33 cellular contexts compared by ENCODE assay signal in the genomic region with DNA sequence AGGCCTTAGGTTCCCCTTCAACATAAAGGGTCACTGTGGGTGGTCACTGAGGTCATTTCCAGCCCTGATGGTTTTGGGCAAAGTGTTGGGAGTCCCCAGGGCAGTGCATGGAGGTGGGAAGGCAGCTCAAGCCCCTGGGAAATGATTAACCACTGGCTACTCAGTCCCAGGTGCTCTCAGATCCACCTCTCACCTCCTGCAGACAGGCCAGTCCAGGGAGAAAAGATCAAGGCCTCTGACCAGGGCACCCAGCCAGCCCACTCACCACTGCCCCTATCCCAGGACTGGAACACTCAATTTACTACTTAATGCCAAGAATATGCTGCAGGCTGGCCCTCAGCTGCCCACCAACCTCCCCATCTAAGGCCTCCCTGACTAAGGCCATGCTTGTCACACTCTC.
"Had no signal": no experiment of that assay in that cellular context is flagged by ENCODE, and none has a peak within 500 bp of the region (broad histone marks: within the 10 kb centered on the region; RNA-seq: fewer than 3 reads in every experiment).

No MANE protein-coding gene starts in this region.

- H3K4me3 Mint-ChIP-seq: activated B cell treated with CpG ODN at 0.5 μM for 24 hours; activated CD4-positive, alpha-beta memory T cell treated with anti-CD3 and anti-CD28 coated beads for 36 hours; activated CD4-positive, alpha-beta T cell treated with anti-CD3 and anti-CD28 coated beads, Interleukin-2, amount 10 ng/mL, durations not matched to agents 24 days and 14 days; activated CD8-positive, alpha-beta memory T cell treated with anti-CD3 and anti-CD28 coated beads, Interleukin-2, amount 10 ng/mL, durations not matched to agents 7 days and 5 days; activated CD8-positive, alpha-beta T cell treated with anti-CD3 and anti-CD28 coated beads, Interleukin-2, amount 10 ng/mL, durations not matched to agents 7 days and 5 days; activated naive CD4-positive, alpha-beta T cell treated with anti-CD3 and anti-CD28 coated beads, Interleukin-2, amount 10 ng/mL, durations not matched to agents 7 days and 5 days; activated naive CD8-positive, alpha-beta T cell treated with anti-CD3 and anti-CD28 coated beads, Interleukin-2, amount 10 ng/mL, durations not matched to agents 7 days and 5 days; activated T-helper 1 cell treated with anti-CD3 and anti-CD28 coated beads, Interleukin-12 subunit alpha, Interleukin-12 subunit beta, Interleukin-2, Interleukin-4 antibody, amounts not matched to agents 30 ng/mL and 10 ng/mL and 1 ng/mL, durations not matched to agents 14 hours and 24 hours and 36 hours; effector memory CD8-positive, alpha-beta T cell; T-helper 17 cell; T-helper 2 cell treated with Interferon-gamma antibody and Interleukin-4, amounts not matched to agents 5 μg/mL and 100 μg/mL, for 36 hours had no signal

- H3K9me3 ChIP-seq: ascending aorta, esophagus muscularis mucosa, gastrocnemius medialis had no signal

- H3K36me3 Mint-ChIP-seq: activated CD4-positive, alpha-beta memory T cell treated with anti-CD3 and anti-CD28 coated beads for 36 hours; activated CD8-positive, alpha-beta memory T cell treated with anti-CD3 and anti-CD28 coated beads, Interleukin-2, amount 10 ng/mL, durations not matched to agents 7 days and 5 days; activated naive CD4-positive, alpha-beta T cell treated with anti-CD3 and anti-CD28 coated beads, Interleukin-2, amount 10 ng/mL, durations not matched to agents 7 days and 5 days; activated naive CD4-positive, alpha-beta T cell treated with anti-CD3 and anti-CD28 coated beads, Interleukin-2, amount 50 U/mL, for 72 hours; activated naive CD8-positive, alpha-beta T cell treated with anti-CD3 and anti-CD28 coated beads, Interleukin-2, amount 10 ng/mL, durations not matched to agents 7 days and 5 days had no signal

- H3K27ac ChIP-seq: ascending aorta, brain microvascular endothelial cell, esophagus muscularis mucosa, foreskin keratinocyte, gastrocnemius medialis, WERI-Rb-1 had no signal

- FAIRE-seq: bronchial epithelial cell, colon had no signal

- H3K4me1 Mint-ChIP-seq: activated B cell treated with CpG ODN at 0.5 μM for 24 hours; activated CD4-positive, alpha-beta T cell treated with anti-CD3 and anti-CD28 coated beads, Interleukin-2, amount 10 ng/mL, durations not matched to agents 24 days and 14 days; activated CD8-positive, alpha-beta memory T cell treated with anti-CD3 and anti-CD28 coated beads, Interleukin-2, amount 10 ng/mL, durations not matched to agents 7 days and 5 days; activated naive CD4-positive, alpha-beta T cell treated with anti-CD3 and anti-CD28 coated beads, Interleukin-2, amount 10 ng/mL, durations not matched to agents 7 days and 5 days; activated naive CD8-positive, alpha-beta T cell treated with anti-CD3 and anti-CD28 coated beads, Interleukin-2, amount 10 ng/mL, durations not matched to agents 7 days and 5 days; T-helper 17 cell had no signal

- DNase-seq: activated B cell treated with CpG ODN at 0.5 μM for 24 hours; activated CD4-positive, alpha-beta memory T cell treated with anti-CD3 and anti-CD28 coated beads for 36 hours; activated CD4-positive, alpha-beta T cell treated with anti-CD3 and anti-CD28 coated beads, Interleukin-2, amount 10 ng/mL, durations not matched to agents 24 days and 14 days; activated CD8-positive, alpha-beta memory T cell treated with anti-CD3 and anti-CD28 coated beads, Interleukin-2, amount 10 ng/mL, durations not matched to agents 7 days and 5 days; activated CD8-positive, alpha-beta memory T cell treated with anti-CD3 and anti-CD28 coated beads, Interleukin-2, amount 50 U/mL, for 4 hours; activated CD8-positive, alpha-beta T cell treated with anti-CD3 and anti-CD28 coated beads, Interleukin-2, amount 10 ng/mL, durations not matched to agents 7 days and 5 days; activated effector memory CD4-positive, alpha-beta T cell treated with anti-CD3 and anti-CD28 coated beads, Interleukin-2, amount 50 U/mL, for 16 hours; activated naive CD4-positive, alpha-beta T cell; activated naive CD4-positive, alpha-beta T cell treated with anti-CD3 and anti-CD28 coated beads, Interleukin-2, amount 10 ng/mL, durations not matched to agents 7 days and 5 days; activated naive CD8-positive, alpha-beta T cell treated with anti-CD3 and anti-CD28 coated beads, Interleukin-2, amount 10 ng/mL, durations not matched to agents 7 days and 5 days; activated T-cell treated with anti-CD3 and anti-CD28 coated beads, Interleukin-2, amount 50 U/mL, for 1 hour; activated T-cell treated with anti-CD3 and anti-CD28 coated beads, Interleukin-2, amount 50 U/mL, for 48 hours; brain microvascular endothelial cell; cortex of kidney; dermis blood vessel endothelial cell; effector CD4-positive, alpha-beta T cell; effector memory CD8-positive, alpha-beta T cell; erythroblast; foreskin keratinocyte; gastrocnemius medialis; T-helper 1 cell; T-helper 17 cell; T1000; WERI-Rb-1 had no signal

- H3K27me3 ChIP-seq: ascending aorta, brain microvascular endothelial cell, esophagus muscularis mucosa, foreskin keratinocyte, gastrocnemius medialis had no signal

- H3K4me1 ChIP-seq: ascending aorta, esophagus muscularis mucosa, foreskin keratinocyte, gastrocnemius medialis had no signal

- H3K4me3 ChIP-seq: ascending aorta, esophagus muscularis mucosa, gastrocnemius medialis had no signal

- H3K36me3 ChIP-seq: ascending aorta, brain microvascular endothelial cell, esophagus muscularis mucosa, gastrocnemius medialis, WERI-Rb-1 had no signal

- H3K27ac Mint-ChIP-seq: activated B cell treated with CpG ODN at 0.5 μM for 24 hours; activated CD4-positive, alpha-beta memory T cell treated with anti-CD3 and anti-CD28 coated beads for 36 hours; activated CD4-positive, alpha-beta T cell treated with anti-CD3 and anti-CD28 coated beads, Interleukin-2, amount 10 ng/mL, durations not matched to agents 24 days and 14 days; activated CD8-positive, alpha-beta memory T cell treated with anti-CD3 and anti-CD28 coated beads, Interleukin-2, amount 10 ng/mL, durations not matched to agents 7 days and 5 days; activated CD8-positive, alpha-beta T cell treated with anti-CD3 and anti-CD28 coated beads, Interleukin-2, amount 10 ng/mL, durations not matched to agents 7 days and 5 days; activated naive CD4-positive, alpha-beta T cell treated with anti-CD3 and anti-CD28 coated beads, Interleukin-2, amount 10 ng/mL, durations not matched to agents 7 days and 5 days; activated naive CD4-positive, alpha-beta T cell treated with anti-CD3 and anti-CD28 coated beads, Interleukin-2, amount 50 U/mL, for 72 hours; activated naive CD8-positive, alpha-beta T cell treated with anti-CD3 and anti-CD28 coated beads, Interleukin-2, amount 10 ng/mL, durations not matched to agents 7 days and 5 days; activated T-helper 1 cell treated with anti-CD3 and anti-CD28 coated beads, Interleukin-12 subunit alpha, Interleukin-12 subunit beta, Interleukin-2, Interleukin-4 antibody, amounts not matched to agents 30 ng/mL and 10 ng/mL and 1 ng/mL, durations not matched to agents 14 hours and 24 hours and 36 hours; activated T-helper 2 cell treated with anti-CD3 and anti-CD28 coated beads, Interferon-gamma antibody, Interleukin-2, Interleukin-4, amounts not matched to agents 10 μg/mL and 5 μg/mL and 100 μg/mL, durations not matched to agents 14 hours and 24 hours and 36 hours; effector memory CD8-positive, alpha-beta T cell; T-helper 17 cell; T-helper 2 cell treated with Interferon-gamma antibody and Interleukin-4, amounts not matched to agents 5 μg/mL and 100 μg/mL, for 36 hours had no signal

- ATAC-seq: activated CD4-positive, CD25-positive, alpha-beta regulatory T cell treated with anti-CD3 and anti-CD28 coated beads, Interleukin-2, amount 50 U/mL, for 24 hours; activated CD8-positive, alpha-beta memory T cell treated with anti-CD3 and anti-CD28 coated beads, Interleukin-2, amount 10 ng/mL, durations not matched to agents 7 days and 5 days; activated CD8-positive, alpha-beta T cell treated with anti-CD3 and anti-CD28 coated beads, Interleukin-2, amount 10 ng/mL, durations not matched to agents 7 days and 5 days; activated naive CD4-positive, alpha-beta T cell treated with anti-CD3 and anti-CD28 coated beads, Interleukin-2, amount 50 U/mL, for 72 hours; effector memory CD8-positive, alpha-beta T cell; foreskin keratinocyte; gastrocnemius medialis; T-helper 17 cell had no signal

- H3K9me3 Mint-ChIP-seq: activated B cell treated with CpG ODN at 0.5 μM for 24 hours; activated CD4-positive, alpha-beta memory T cell treated with anti-CD3 and anti-CD28 coated beads for 36 hours; activated CD4-positive, alpha-beta T cell treated with anti-CD3 and anti-CD28 coated beads, Interleukin-2, amount 10 ng/mL, durations not matched to agents 24 days and 14 days; activated naive CD4-positive, alpha-beta T cell treated with anti-CD3 and anti-CD28 coated beads, Interleukin-2, amount 50 U/mL, for 72 hours; activated T-helper 1 cell treated with anti-CD3 and anti-CD28 coated beads, Interleukin-12 subunit alpha, Interleukin-12 subunit beta, Interleukin-2, Interleukin-4 antibody, amounts not matched to agents 30 ng/mL and 10 ng/mL and 1 ng/mL, durations not matched to agents 14 hours and 24 hours and 36 hours; effector memory CD8-positive, alpha-beta T cell had no signal

- H3K27me3 Mint-ChIP-seq: activated B cell treated with CpG ODN at 0.5 μM for 24 hours; activated CD4-positive, alpha-beta memory T cell treated with anti-CD3 and anti-CD28 coated beads for 36 hours; activated CD4-positive, alpha-beta T cell treated with anti-CD3 and anti-CD28 coated beads, Interleukin-2, amount 10 ng/mL, durations not matched to agents 24 days and 14 days; activated CD8-positive, alpha-beta memory T cell treated with anti-CD3 and anti-CD28 coated beads, Interleukin-2, amount 10 ng/mL, durations not matched to agents 7 days and 5 days; activated naive CD4-positive, alpha-beta T cell treated with anti-CD3 and anti-CD28 coated beads, Interleukin-2, amount 10 ng/mL, durations not matched to agents 7 days and 5 days; activated naive CD8-positive, alpha-beta T cell treated with anti-CD3 and anti-CD28 coated beads, Interleukin-2, amount 10 ng/mL, durations not matched to agents 7 days and 5 days; T-helper 17 cell had no signal
